In the genomic region with DNA sequence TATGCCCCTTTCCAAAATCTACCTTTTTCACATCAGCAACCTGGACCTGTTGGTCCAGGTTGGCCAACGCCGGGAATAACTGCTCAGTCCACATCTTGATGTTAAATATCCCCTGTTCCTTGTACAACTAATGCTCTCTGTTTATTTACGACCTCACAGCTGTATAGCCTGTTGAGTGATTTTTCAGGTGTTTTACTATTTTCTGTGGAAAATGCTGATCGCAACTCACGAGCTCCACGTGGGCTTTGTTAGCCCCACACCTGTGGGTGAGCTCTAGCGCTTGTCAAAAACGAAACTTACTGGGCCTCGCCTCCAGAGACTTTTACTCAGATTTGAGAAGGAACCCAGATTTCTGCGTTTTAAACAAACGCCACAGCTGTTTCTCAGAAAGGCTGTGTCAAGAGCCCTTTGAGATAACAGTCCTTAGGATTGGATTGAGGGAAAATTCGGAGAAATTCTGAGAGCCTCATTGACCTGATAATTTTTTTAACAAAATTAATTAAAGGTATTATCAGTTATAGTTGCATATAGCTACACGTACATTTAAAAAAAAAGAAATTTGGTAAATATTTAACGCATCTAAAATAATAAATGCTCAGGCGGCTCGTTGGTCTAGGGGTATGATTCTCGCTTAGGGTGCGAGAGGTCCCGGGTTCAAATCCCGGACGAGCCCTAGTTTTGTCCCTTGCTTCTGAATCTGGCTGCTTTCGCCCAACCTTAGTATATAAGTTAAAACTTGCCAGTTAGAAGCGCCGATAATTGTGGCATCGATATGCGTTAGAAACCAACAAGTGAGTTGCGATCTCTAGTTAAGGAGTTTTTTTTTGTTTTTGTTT, we compare ENCODE assay signal across 8 cellular contexts. TPM values are rescaled to one million over a fixed set of nuclear protein-coding genes. Genes with fewer than 3 reads are reported as not detected.
A peak's percentile ranks its signal among the peaks of the same experiment; 100 is the strongest.
DNase-seq lines count a peak whose midpoint lies in the region; ATAC-seq, FAIRE-seq and TF ChIP-seq lines count a peak whose summit lies in the region.

No MANE protein-coding gene starts in this region.

- POLR2A ChIA-PET in A549 (lab: Yijun Ruan, JAX) = interaction anchor here (1.0 kb wide), 1 partner anchor 18 kb away, joined by 3 read pairs; no protein-coding TSS in a partner anchor

- DNase-seq in A549 (ENCODE audit: low read depth in 1 of 2, low spot score in 1 of 2) (peak in 1 of 2 experiments; percentile 74), NCI-H226 (peak; percentile 50), GM13976 (ENCODE audit: low spot score) (no peak)
- peak; percentile 53 for DNase-seq in activated CD4-positive, alpha-beta T cell treated with anti-CD3 and anti-CD28 coated beads, Interleukin-2, amount 50 U/mL, for 1 hour
- peak; percentile 37 to 64 (median 42) for DNase-seq in effector memory CD8-positive, alpha-beta T cell

- TF ChIP-seq POLR2A in A549 (IDR thresholded peaks at IDR 0.05; ENCODE audit: low read length) = no peak

- H3K4me1 Mint-ChIP-seq in effector memory CD8-positive, alpha-beta T cell (ENCODE audit: low read depth in 2 of 2) = peaks cover 6 to 9% of the 10 kb centered on the region in 2 donors

- H3K9me3 ChIP-seq in A549 (no peaks in the 10 kb centered on the region), mucosa of rectum (ENCODE audit: control insufficient read depth in 2 of 2, low read length in 2 of 2) (no peaks in the 10 kb centered on the region), thymus (ENCODE audit: control insufficient read depth) (no peaks in the 10 kb centered on the region)

- TF ChIP-seq CTCF in A549 (IDR thresholded peaks at IDR 0.05) (no peak), GM13976 (IDR thresholded peaks at IDR 0.05; ENCODE audit: borderline replicate concordance, control extremely low read depth, extremely low read depth, insufficient read depth, missing control alignments) (no peak)

- under 1% methylated on average over 27 of the region's 27 CpGs for WGBS in A549 (ENCODE audit: missing lambda C conversion rate)
- WGBS in thymus = 9% methylated on average over 27 of the region's 27 CpGs

- peak overlapping the region; percentile 89 for H3K4me2 ChIP-seq in A549

- CTCF ChIA-PET in A549 (lab: Yijun Ruan, JAX) = interaction anchor here (1.1 to 2.9 kb wide), 3 partner anchors 15 to 213 kb away, joined by 3 to 14 read pairs (median 7); no protein-coding TSS in a partner anchor

- H3K27me3 ChIP-seq in mucosa of rectum (ENCODE audit: control insufficient read depth in 2 of 2, insufficient read depth in 2 of 2, low read length in 2 of 2) (no peaks in the 10 kb centered on the region), thymus (ENCODE audit: control insufficient read depth, insufficient read depth) (no peaks in the 10 kb centered on the region)

- in situ Hi-C loops in GM13976 (cut with MboI; ENCODE audit: low sequenced_read_pairs, unreplicated experiment) = loop anchor here (10.0 kb wide), 1 partner anchor 220 kb away; no protein-coding TSS in a partner anchor

- H3K27ac ChIP-seq in A549 = peak overlapping the region; percentile 41 to 81; a peak in 5 of 6 replicates
- H3K27ac ChIP-seq in mucosa of rectum (ENCODE audit: low read depth in 2 of 2, low read length in 2 of 2) = peak overlapping the region in 1 of 2 donors; percentile 49
- H3K27ac ChIP-seq in thymus (ENCODE audit: low read depth) = peak overlapping the region; percentile 60

- H3K9ac ChIP-seq in mucosa of rectum (ENCODE audit: low read depth in 1 of 2, low read length in 2 of 2) = peak overlapping the region in 1 of 2 donors; percentile 44

- TF ChIP-seq EP300 in A549 (IDR thresholded peaks at IDR 0.05) = no peak

- H3K27ac Mint-ChIP-seq in effector memory CD8-positive, alpha-beta T cell = no peak overlapping the region

- H3K4me3 Mint-ChIP-seq in effector memory CD8-positive, alpha-beta T cell = no peak overlapping the region

- ATAC-seq in A549 (peak in 1 of 2 experiments; percentile 34; a peak in 2 of 6 replicates), GM21381 (IDR thresholded peaks at IDR 0.05; ENCODE audit: unreplicated experiment) (peak; percentile 13)
- peak; percentile 55 for ATAC-seq in effector memory CD8-positive, alpha-beta T cell (replicated peaks)

- no peak for FAIRE-seq in A549 (lab: Jason Lieb, UNC)

- no peaks in the 10 kb centered on the region for H3K36me3 ChIP-seq in mucosa of rectum (ENCODE audit: control insufficient read depth in 2 of 2, insufficient read depth in 2 of 2, low read length in 2 of 2)
- no peaks in the 10 kb centered on the region for H3K36me3 ChIP-seq in thymus (ENCODE audit: control insufficient read depth, insufficient read depth)

- peaks cover 3% of the 10 kb centered on the region for H3K36me3 Mint-ChIP-seq in effector memory CD8-positive, alpha-beta T cell (ENCODE audit: insufficient read depth)

- TF ChIP-seq RAD21 in A549 (conservative IDR thresholded peaks at IDR 0.05 in 1 of 2, IDR thresholded peaks at IDR 0.05 in 1 of 2) = no peak

- H3K4me3 ChIP-seq in A549 = peak overlapping the region; percentile 48
- H3K4me3 ChIP-seq in mucosa of rectum (ENCODE audit: low read length in 2 of 2) = peak overlapping the region; percentile 56 to 79
- H3K4me3 ChIP-seq in thymus (ENCODE audit: low read length) = peak overlapping the region; percentile 30

- H3K9me3 Mint-ChIP-seq in effector memory CD8-positive, alpha-beta T cell = no peaks in the 10 kb centered on the region

- H3K4me1 ChIP-seq in A549 (peaks cover 9% of the 10 kb centered on the region; the same call in 2 of the 3 replicates), mucosa of rectum (ENCODE audit: control insufficient read depth in 2 of 2, insufficient read depth in 2 of 2, low read length in 2 of 2) (peaks cover 12 to 13% of the 10 kb centered on the region in 2 donors), thymus (ENCODE audit: control insufficient read depth, insufficient read depth, low read length) (peaks cover 9% of the 10 kb centered on the region)

- no peaks in the 10 kb centered on the region for H3K27me3 Mint-ChIP-seq in effector memory CD8-positive, alpha-beta T cell

TF ChIP-seq in A549, 52 proteins besides CTCF, POLR2A, EP300 and RAD21:
- TF ChIP-seq NPAS2 (CRISPR knock-in tag; IDR thresholded peaks at IDR 0.05; ENCODE audit: borderline replicate concordance) = no peak
- TF ChIP-seq CEBPB (IDR thresholded peaks at IDR 0.05) = 0 out of 4 replicates have a peak, but pooled peaks of 1 of the 2 experiments have one; percentile 12
- peak; percentile 43; the same call in 1 of the 2 replicates for TF ChIP-seq SREBF2 (IDR thresholded peaks at IDR 0.05)
- TF ChIP-seq TP53 (CRISPR knock-in tag; IDR thresholded peaks at IDR 0.05) = no peak
- TF ChIP-seq ZC3H11A (IDR thresholded peaks at IDR 0.05) = no peak
- TF ChIP-seq FOSB (CRISPR knock-in tag; IDR thresholded peaks at IDR 0.05) = no peak
- TF ChIP-seq, protein P1, sequence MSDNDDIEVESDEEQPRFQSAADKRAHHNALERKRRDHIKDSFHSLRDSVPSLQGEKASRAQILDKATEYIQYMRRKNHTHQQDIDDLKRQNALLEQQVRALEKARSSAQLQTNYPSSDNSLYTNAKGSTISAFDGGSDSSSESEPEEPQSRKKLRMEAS (IDR thresholded peaks at IDR 0.05) = peak; percentile 43; the same call in 1 of the 2 replicates
- TF ChIP-seq, protein P2, sequence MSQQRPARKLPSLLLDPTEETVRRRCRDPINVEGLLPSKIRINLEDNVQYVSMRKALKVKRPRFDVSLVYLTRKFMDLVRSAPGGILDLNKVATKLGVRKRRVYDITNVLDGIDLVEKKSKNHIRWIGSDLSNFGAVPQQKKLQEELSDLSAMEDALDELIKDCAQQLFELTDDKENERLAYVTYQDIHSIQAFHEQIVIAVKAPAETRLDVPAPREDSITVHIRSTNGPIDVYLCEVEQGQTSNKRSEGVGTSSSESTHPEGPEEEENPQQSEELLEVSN (IDR thresholded peaks at IDR 0.05; ENCODE audit: borderline replicate concordance, low read depth) = no peak

RNA-seq across cellular contexts. Expression of a gene that starts 16.7 kb away (rescaled TPM):
- polyA plus RNA-seq in A549 (2011; rRNA removed) = 59.0 and 62.9 TPM in 2 replicates
- 28.7 and 30.1 TPM in 2 replicates for polyA plus RNA-seq in A549 (2012; cell fraction: cytosol; rRNA removed)
- polyA plus RNA-seq in A549 (2012; cell fraction: nucleus; rRNA removed) = 10.3 and 11.7 TPM in 2 replicates
- 52.8 to 55.0 TPM (median 53.0 TPM) in 3 replicates for polyA plus RNA-seq in A549 (2017; fragmentation: RNase III; extraction: RNeasy Plus Mini Kit Qiagen cat#74134 plus additional on column Dnase treatment)
- 15.7 and 16.9 TPM in 2 replicates for polyA minus RNA-seq in A549 (2011; rRNA and poly(A)+ RNA removed)
- polyA plus RNA-seq in thymus = 62.1 TPM

RNA-seq across cellular contexts. Expression of a gene that starts 41.9 kb away (rescaled TPM):
- polyA plus RNA-seq in A549 (2011; rRNA removed) (10.6 and 11.9 TPM in 2 replicates), A549 (2017; fragmentation: RNase III; extraction: RNeasy Plus Mini Kit Qiagen cat#74134 plus additional on column Dnase treatment) (10.6 to 11.5 TPM (median 11.1 TPM) in 3 replicates), thymus (25.0 TPM)
- 14.0 and 18.5 TPM in 2 replicates for polyA plus RNA-seq in A549 (2012; cell fraction: cytosol; rRNA removed)
- polyA plus RNA-seq in A549 (2012; cell fraction: nucleus; rRNA removed) = 12.6 and 12.9 TPM in 2 replicates
- 8.2 and 10.0 TPM in 2 replicates for polyA minus RNA-seq in A549 (2011; rRNA and poly(A)+ RNA removed)

RNA-seq across cellular contexts. Expression of a gene that starts 54.8 kb away (rescaled TPM):
- polyA plus RNA-seq in A549 (2011; rRNA removed) = not detected in 2 replicates
- polyA plus RNA-seq in A549 (2012; cell fraction: cytosol; rRNA removed) = 0.01 TPM in 1 of 2 replicates, not detected in the other
- polyA plus RNA-seq in A549 (2012; cell fraction: nucleus; rRNA removed) = 0.02 TPM in 1 of 2 replicates, not detected in the other
- polyA plus RNA-seq in A549 (2017; fragmentation: RNase III; extraction: RNeasy Plus Mini Kit Qiagen cat#74134 plus additional on column Dnase treatment) = not detected in 3 replicates
- polyA minus RNA-seq in A549 (2011; rRNA and poly(A)+ RNA removed) = not detected in 2 replicates
- polyA plus RNA-seq in thymus = 0.16 TPM
